ENCODE assay signal across 36 cellular contexts in the genomic region with DNA sequence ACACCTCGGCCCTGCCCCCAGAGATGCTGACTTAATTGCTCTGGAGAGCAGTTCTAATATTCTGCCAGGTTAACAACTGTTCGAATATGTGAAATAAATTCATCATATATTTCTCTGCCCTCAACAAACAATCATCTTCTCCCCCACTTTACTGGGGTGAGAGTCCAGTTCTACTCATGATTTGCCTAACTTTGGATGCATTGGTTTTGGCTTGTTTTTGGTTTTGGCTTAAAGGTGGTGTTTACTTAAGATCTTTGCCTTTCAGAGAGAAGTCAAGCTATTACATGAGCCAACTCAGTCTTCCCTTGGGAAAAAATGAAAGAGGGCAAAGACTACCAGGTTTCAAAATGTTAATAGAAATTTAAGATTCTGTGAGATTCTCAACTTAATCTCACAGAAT.
"Had no signal": no experiment of that assay in that cellular context is flagged by ENCODE, and none has a peak within 500 bp of the region (broad histone marks: within the 10 kb centered on the region; RNA-seq: fewer than 3 reads in every experiment).

No MANE protein-coding gene starts in this region.

- H3K27ac Mint-ChIP-seq: activated B cell treated with CpG ODN at 0.5 μM for 24 hours; activated CD4-positive, alpha-beta memory T cell treated with anti-CD3 and anti-CD28 coated beads for 36 hours; activated CD4-positive, alpha-beta T cell treated with anti-CD3 and anti-CD28 coated beads, Interleukin-2, amount 10 ng/mL, durations not matched to agents 24 days and 14 days; activated CD8-positive, alpha-beta T cell treated with anti-CD3 and anti-CD28 coated beads for 36 hours; activated naive CD4-positive, alpha-beta T cell treated with anti-CD3 and anti-CD28 coated beads, Interleukin-2, amount 10 ng/mL, durations not matched to agents 7 days and 5 days; activated naive CD4-positive, alpha-beta T cell treated with anti-CD3 and anti-CD28 coated beads, Interleukin-2, amount 50 U/mL, for 24 hours; activated naive CD8-positive, alpha-beta T cell; activated naive CD8-positive, alpha-beta T cell treated with anti-CD3 and anti-CD28 coated beads, Interleukin-2, amount 10 ng/mL, durations not matched to agents 7 days and 5 days; activated naive CD8-positive, alpha-beta T cell treated with anti-CD3 and anti-CD28 coated beads, Interleukin-2, amount 50 U/mL, for 24 hours; activated T-cell treated with anti-CD3 and anti-CD28 coated beads, Interleukin-2, amount 50 U/mL, for 72 hours; activated T-helper 1 cell treated with anti-CD3 and anti-CD28 coated beads, Interleukin-12 subunit alpha, Interleukin-12 subunit beta, Interleukin-2, Interleukin-4 antibody, amounts not matched to agents 30 ng/mL and 10 ng/mL and 1 ng/mL, durations not matched to agents 14 hours and 24 hours and 36 hours; activated T-helper 17 cell treated with anti-CD3 and anti-CD28 coated beads, Interleukin-2, amount 50 U/mL, for 72 hours; T-helper 1 cell treated with Interleukin-12 subunit alpha and Interleukin-12 subunit beta and Interleukin-4 antibody, amounts not matched to agents 30 μg/mL and 1 μg/mL, for 36 hours; T-helper 2 cell treated with Interferon-gamma antibody and Interleukin-4, amounts not matched to agents 5 μg/mL and 100 μg/mL, for 36 hours had no signal

- H3K27me3 Mint-ChIP-seq: activated B cell treated with CpG ODN at 0.5 μM for 24 hours; activated CD4-positive, alpha-beta memory T cell treated with anti-CD3 and anti-CD28 coated beads for 36 hours; activated CD4-positive, alpha-beta T cell treated with anti-CD3 and anti-CD28 coated beads, Interleukin-2, amount 10 ng/mL, durations not matched to agents 24 days and 14 days; activated CD8-positive, alpha-beta T cell treated with anti-CD3 and anti-CD28 coated beads for 36 hours; activated naive CD4-positive, alpha-beta T cell treated with anti-CD3 and anti-CD28 coated beads, Interleukin-2, amount 10 ng/mL, durations not matched to agents 7 days and 5 days; activated naive CD4-positive, alpha-beta T cell treated with anti-CD3 and anti-CD28 coated beads, Interleukin-2, amount 50 U/mL, for 24 hours; activated naive CD8-positive, alpha-beta T cell; activated naive CD8-positive, alpha-beta T cell treated with anti-CD3 and anti-CD28 coated beads, Interleukin-2, amount 50 U/mL, for 24 hours; activated T-helper 17 cell treated with anti-CD3 and anti-CD28 coated beads, Interleukin-2, amount 50 U/mL, for 72 hours had no signal

- H3K4me3 Mint-ChIP-seq: activated B cell treated with CpG ODN at 0.5 μM for 24 hours; activated CD4-positive, alpha-beta memory T cell treated with anti-CD3 and anti-CD28 coated beads for 36 hours; activated CD4-positive, alpha-beta T cell treated with anti-CD3 and anti-CD28 coated beads, Interleukin-2, amount 10 ng/mL, durations not matched to agents 24 days and 14 days; activated CD8-positive, alpha-beta T cell treated with anti-CD3 and anti-CD28 coated beads for 36 hours; activated naive CD4-positive, alpha-beta T cell treated with anti-CD3 and anti-CD28 coated beads, Interleukin-2, amount 10 ng/mL, durations not matched to agents 7 days and 5 days; activated naive CD4-positive, alpha-beta T cell treated with anti-CD3 and anti-CD28 coated beads, Interleukin-2, amount 50 U/mL, for 24 hours; activated naive CD8-positive, alpha-beta T cell; activated naive CD8-positive, alpha-beta T cell treated with anti-CD3 and anti-CD28 coated beads, Interleukin-2, amount 10 ng/mL, durations not matched to agents 7 days and 5 days; activated naive CD8-positive, alpha-beta T cell treated with anti-CD3 and anti-CD28 coated beads, Interleukin-2, amount 50 U/mL, for 24 hours; activated T-cell treated with anti-CD3 and anti-CD28 coated beads, Interleukin-2, amount 50 U/mL, for 4 hours; activated T-cell treated with anti-CD3 and anti-CD28 coated beads, Interleukin-2, amount 50 U/mL, for 72 hours; activated T-helper 1 cell treated with anti-CD3 and anti-CD28 coated beads, Interleukin-12 subunit alpha, Interleukin-12 subunit beta, Interleukin-2, Interleukin-4 antibody, amounts not matched to agents 30 ng/mL and 10 ng/mL and 1 ng/mL, durations not matched to agents 14 hours and 24 hours and 36 hours; activated T-helper 17 cell treated with anti-CD3 and anti-CD28 coated beads, Interleukin-2, amount 50 U/mL, for 72 hours; T-helper 1 cell treated with Interleukin-12 subunit alpha and Interleukin-12 subunit beta and Interleukin-4 antibody, amounts not matched to agents 30 μg/mL and 1 μg/mL, for 36 hours; T-helper 2 cell treated with Interferon-gamma antibody and Interleukin-4, amounts not matched to agents 5 μg/mL and 100 μg/mL, for 36 hours had no signal

- FAIRE-seq: astrocyte, TTC549 had no signal

- DNase-seq: activated B cell treated with CpG ODN at 0.5 μM for 24 hours; activated CD4-positive, alpha-beta memory T cell treated with anti-CD3 and anti-CD28 coated beads for 36 hours; activated CD4-positive, alpha-beta T cell treated with anti-CD3 and anti-CD28 coated beads for 4 hours; activated CD4-positive, alpha-beta T cell treated with anti-CD3 and anti-CD28 coated beads, Interleukin-2, amount 10 ng/mL, durations not matched to agents 24 days and 14 days; activated CD4-positive, alpha-beta T cell treated with anti-CD3 and anti-CD28 coated beads, Interleukin-2, amount 50 U/mL, for 1 hour; activated CD4-positive, alpha-beta T cell treated with anti-CD3 and anti-CD28 coated beads, Interleukin-2, amount 50 U/mL, for 4 hours; activated CD4-positive, CD25-positive, alpha-beta regulatory T cell treated with anti-CD3 and anti-CD28 coated beads, Interleukin-2, amount 50 U/mL, for 72 hours; activated CD8-positive, alpha-beta memory T cell treated with anti-CD3 and anti-CD28 coated beads, Interleukin-2, amount 50 U/mL, for 4 hours; activated CD8-positive, alpha-beta T cell treated with anti-CD3 and anti-CD28 coated beads for 36 hours; activated effector memory CD4-positive, alpha-beta T cell treated with anti-CD3 and anti-CD28 coated beads, Interleukin-2, amount 50 U/mL, for 16 hours; activated gamma-delta T cell treated with Interleukin-2 at 50 U/mL for 16 hours; activated naive CD4-positive, alpha-beta T cell; activated naive CD4-positive, alpha-beta T cell treated with anti-CD3 and anti-CD28 coated beads, Interleukin-2, amount 10 ng/mL, durations not matched to agents 7 days and 5 days; activated naive CD8-positive, alpha-beta T cell treated with anti-CD3 and anti-CD28 coated beads, Interleukin-2, amount 10 ng/mL, durations not matched to agents 7 days and 5 days; activated naive CD8-positive, alpha-beta T cell treated with anti-CD3 and anti-CD28 coated beads, Interleukin-2, amount 50 U/mL, for 24 hours; activated T-cell treated with anti-CD3 and anti-CD28 coated beads for 4 hours; activated T-cell treated with anti-CD3 and anti-CD28 coated beads, Interleukin-2, amount 50 U/mL, for 1 hour; activated T-cell treated with anti-CD3 and anti-CD28 coated beads, Interleukin-2, amount 50 U/mL, for 4 hours; activated T-cell treated with anti-CD3 and anti-CD28 coated beads, Interleukin-2, amount 50 U/mL, for 72 hours; aorta; body of pancreas; brain microvascular endothelial cell; central memory CD4-positive, alpha-beta T cell; T-helper 1 cell; T-helper 2 cell; T-helper 9 cell had no signal

- H3K36me3 Mint-ChIP-seq: activated CD4-positive, alpha-beta memory T cell treated with anti-CD3 and anti-CD28 coated beads for 36 hours; activated naive CD4-positive, alpha-beta T cell treated with anti-CD3 and anti-CD28 coated beads, Interleukin-2, amount 10 ng/mL, durations not matched to agents 7 days and 5 days; activated naive CD8-positive, alpha-beta T cell had no signal

- H3K36me3 ChIP-seq: brain microvascular endothelial cell, breast epithelium had no signal

- H3K27me3 ChIP-seq: body of pancreas, brain microvascular endothelial cell, breast epithelium had no signal

- H3K27ac ChIP-seq: body of pancreas, brain microvascular endothelial cell, breast epithelium, VCaP had no signal

- H3K9me3 ChIP-seq: body of pancreas had no signal

- H3K4me1 Mint-ChIP-seq: activated B cell treated with CpG ODN at 0.5 μM for 24 hours; activated CD4-positive, alpha-beta T cell treated with anti-CD3 and anti-CD28 coated beads, Interleukin-2, amount 10 ng/mL, durations not matched to agents 24 days and 14 days; activated naive CD4-positive, alpha-beta T cell treated with anti-CD3 and anti-CD28 coated beads, Interleukin-2, amount 10 ng/mL, durations not matched to agents 7 days and 5 days; activated naive CD4-positive, alpha-beta T cell treated with anti-CD3 and anti-CD28 coated beads, Interleukin-2, amount 50 U/mL, for 24 hours; activated naive CD8-positive, alpha-beta T cell treated with anti-CD3 and anti-CD28 coated beads, Interleukin-2, amount 10 ng/mL, durations not matched to agents 7 days and 5 days; activated naive CD8-positive, alpha-beta T cell treated with anti-CD3 and anti-CD28 coated beads, Interleukin-2, amount 50 U/mL, for 24 hours; activated T-helper 17 cell treated with anti-CD3 and anti-CD28 coated beads, Interleukin-2, amount 50 U/mL, for 72 hours had no signal

- H3K4me3 ChIP-seq: body of pancreas, breast epithelium had no signal

- ATAC-seq: activated CD8-positive, alpha-beta T cell treated with anti-CD3 and anti-CD28 coated beads for 36 hours; activated naive CD8-positive, alpha-beta T cell treated with anti-CD3 and anti-CD28 coated beads, Interleukin-2, amount 50 U/mL, for 24 hours; activated T-cell treated with anti-CD3 and anti-CD28 coated beads, Interleukin-2, amount 50 U/mL, for 4 hours; activated T-cell treated with anti-CD3 and anti-CD28 coated beads, Interleukin-2, amount 50 U/mL, for 72 hours; activated T-helper 17 cell treated with anti-CD3 and anti-CD28 coated beads, Interleukin-2, amount 50 U/mL, for 72 hours; body of pancreas had no signal

- H3K4me1 ChIP-seq: body of pancreas, breast epithelium had no signal
